In the genomic region with DNA sequence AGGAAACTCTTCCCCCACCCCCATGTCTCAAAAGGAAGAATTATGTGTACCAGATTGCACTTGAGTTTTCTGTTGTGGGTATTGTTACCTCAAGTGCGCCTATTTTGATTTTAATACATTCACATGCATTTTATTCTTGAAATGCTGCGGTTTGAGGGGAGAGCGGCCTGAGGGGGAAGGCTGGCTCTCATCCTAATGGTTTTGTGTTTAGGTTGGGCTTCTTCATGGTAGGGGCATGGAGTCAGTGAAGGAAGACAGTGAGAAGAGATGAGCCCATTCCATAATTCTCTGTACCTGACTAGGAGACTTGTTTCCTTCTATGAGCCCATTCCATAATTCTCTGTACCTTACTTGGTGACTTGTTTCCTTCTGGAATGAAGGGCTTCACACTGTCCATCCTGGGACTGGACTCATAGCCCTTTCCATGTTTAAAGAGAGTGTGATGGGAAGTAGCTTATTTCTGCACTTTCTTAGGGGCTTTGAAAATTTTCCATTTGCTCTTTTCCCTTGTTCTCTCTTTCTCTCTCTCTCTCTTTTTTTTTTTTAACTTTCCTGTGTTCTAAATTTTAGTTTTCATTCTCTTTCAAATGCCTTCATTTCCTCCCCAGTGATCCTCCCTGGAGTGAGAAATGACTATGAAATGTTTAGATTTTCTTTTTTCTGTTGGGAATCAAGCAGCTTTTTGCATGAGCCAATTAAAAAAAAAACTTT, we compare ENCODE assay signal across 9 cellular contexts. TPM values are rescaled to one million over a fixed set of nuclear protein-coding genes. Genes with fewer than 3 reads are reported as not detected.
DNase-seq lines count a peak whose midpoint lies in the region; ATAC-seq and TF ChIP-seq lines count a peak whose summit lies in the region.
"Had no signal": no experiment of that assay in that cellular context is flagged by ENCODE, and none has a peak within 500 bp of the region (broad histone marks: within the 10 kb centered on the region; RNA-seq: fewer than 3 reads in every experiment).

No MANE protein-coding gene starts in this region.

- no peak overlapping the region for H3K9ac ChIP-seq in liver (ENCODE audit: low read depth in 1 of 2, low read length in 2 of 2)

- H3K27ac Mint-ChIP-seq in activated naive CD8-positive, alpha-beta T cell treated with anti-CD3 and anti-CD28 coated beads for 36 hours = no peak overlapping the region

- no peak for TF ChIP-seq CTCF in right atrium auricular region (IDR thresholded peaks at IDR 0.05)
- TF ChIP-seq CTCF in liver (IDR thresholded peaks at IDR 0.05; ENCODE audit: low read depth, low read length, missing input control) = no peak

- H3K4me1 Mint-ChIP-seq in activated naive CD8-positive, alpha-beta T cell treated with anti-CD3 and anti-CD28 coated beads for 36 hours = peaks cover 25% of the 10 kb centered on the region

- no peaks in the 10 kb centered on the region for H3K36me3 ChIP-seq in right atrium auricular region
- H3K36me3 ChIP-seq in liver (ENCODE audit: control insufficient read depth in 4 of 4, insufficient read depth in 3 of 4, low read depth in 1 of 4, low read length in 3 of 4) = no peaks in the 10 kb centered on the region

- H3K4me3 ChIP-seq in right atrium auricular region (peak overlapping the region; percentile 67 to 88), liver (ENCODE audit: low read depth in 1 of 3, low read length in 3 of 3) (peak overlapping the region; percentile 52 to 93 (median 81))

- H3K27me3 ChIP-seq in right atrium auricular region (no peaks in the 10 kb centered on the region), liver (ENCODE audit: control insufficient read depth in 4 of 4, insufficient read depth in 4 of 4, low read length in 3 of 4) (no peaks in the 10 kb centered on the region)

- H3K4me1 ChIP-seq in right atrium auricular region (peaks cover 0 to 20% of the 10 kb centered on the region in 2 donors), liver (ENCODE audit: control insufficient read depth in 4 of 4, insufficient read depth in 4 of 4, low read length in 3 of 4) (peaks cover 0 to 44% (median 25%) of the 10 kb centered on the region in 4 donors)

- peak overlapping the region; percentile 86 for H3K4me3 Mint-ChIP-seq in activated naive CD8-positive, alpha-beta T cell treated with anti-CD3 and anti-CD28 coated beads for 36 hours

- H3K9me3 ChIP-seq in right atrium auricular region (no peaks in the 10 kb centered on the region), liver (ENCODE audit: control insufficient read depth in 4 of 4, low read length in 3 of 4) (no peaks in the 10 kb centered on the region)

- DNase-seq in right atrium auricular region (ENCODE audit: low spot score) (no peak), Right ventricle myocardium inferior (ENCODE audit: missing footprints) (no peak), AML-193 (lab: John Stamatoyannopoulos, UW) (no peak)
- no peak for DNase-seq in activated naive CD8-positive, alpha-beta T cell treated with anti-CD3 and anti-CD28 coated beads for 36 hours
- DNase-seq: GDM1 had no signal

- H3K27me3 Mint-ChIP-seq in activated naive CD8-positive, alpha-beta T cell treated with anti-CD3 and anti-CD28 coated beads for 36 hours = peaks cover 38% of the 10 kb centered on the region

- no peak for TF ChIP-seq RAD21 in liver (IDR thresholded peaks at IDR 0.05)

- no peaks in the 10 kb centered on the region for H3K9me3 Mint-ChIP-seq in activated naive CD8-positive, alpha-beta T cell treated with anti-CD3 and anti-CD28 coated beads for 36 hours

- 62% methylated on average over 3 of the region's 3 CpGs for WGBS in liver

- intact Hi-C loops in Right ventricle myocardium inferior (cut with DNase I) = loop anchor here (2.0 to 5.0 kb wide), 3 partner anchors 32 to 272 kb away; a partner anchor contains a TSS

- peaks cover 38% of the 10 kb centered on the region for H3K36me3 Mint-ChIP-seq in activated naive CD8-positive, alpha-beta T cell treated with anti-CD3 and anti-CD28 coated beads for 36 hours

- ATAC-seq in Right ventricle myocardium inferior (no peak), GM21786 (IDR thresholded peaks at IDR 0.05; ENCODE audit: unreplicated experiment) (no peak), HG03469 (IDR thresholded peaks at IDR 0.05; ENCODE audit: unreplicated experiment) (no peak), HG03108 (IDR thresholded peaks at IDR 0.05; ENCODE audit: unreplicated experiment) (no peak)

- peak overlapping the region; percentile 91 to 95 for H3K27ac ChIP-seq in right atrium auricular region
- peak overlapping the region; percentile 75 to 81 for H3K27ac ChIP-seq in liver (ENCODE audit: low read depth in 1 of 2, low read length in 2 of 2)

TF ChIP-seq in liver, 16 proteins besides CTCF, POLR2A, EP300 and RAD21:
- no peak for TF ChIP-seq SP1 (IDR thresholded peaks at IDR 0.05)
- no peak for TF ChIP-seq RXRA (IDR thresholded peaks at IDR 0.05)
- TF ChIP-seq TAF1 (conservative IDR thresholded peaks at IDR 0.05) = no peak
- TF ChIP-seq HNF4G (IDR thresholded peaks at IDR 0.05) = no peak
- TF ChIP-seq, protein P1, sequence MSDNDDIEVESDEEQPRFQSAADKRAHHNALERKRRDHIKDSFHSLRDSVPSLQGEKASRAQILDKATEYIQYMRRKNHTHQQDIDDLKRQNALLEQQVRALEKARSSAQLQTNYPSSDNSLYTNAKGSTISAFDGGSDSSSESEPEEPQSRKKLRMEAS (IDR thresholded peaks at IDR 0.05) = no peak
- TF ChIP-seq FOXA1 (IDR thresholded peaks at IDR 0.05) = no peak
- no peak for TF ChIP-seq NR2F2 (IDR thresholded peaks at IDR 0.05)

RNA-seq across cellular contexts. Expression of a gene that starts 1.9 kb away (rescaled TPM):
- 10 to 100 TPM; 59.7 to 80.9 TPM for total RNA-seq in right atrium auricular region
- total RNA-seq in Right ventricle myocardium inferior = 153 TPM
- 100 to 1,000 TPM; 129 TPM for total RNA-seq in activated naive CD8-positive, alpha-beta T cell treated with anti-CD3 and anti-CD28 coated beads for 36 hours
- total RNA-seq in liver = 10 to 100 TPM; 58.4 to 60.2 TPM
- 100 to 1,000 TPM in 1 of 2 donors, 10 to 100 TPM in 1; 52.3 to 106 TPM for polyA plus RNA-seq in liver
